In genomic region chr15:99719096-99719541, GRCh38 we compare ENCODE assay signal across 1 cellular context.
TF ChIP-seq lines count a peak whose summit lies in the region.

No MANE protein-coding gene starts in this region.

TF ChIP-seq in IMR-90, 13 proteins besides CTCF, POLR2A, EP300 and RAD21:
- TF ChIP-seq, protein P1, sequence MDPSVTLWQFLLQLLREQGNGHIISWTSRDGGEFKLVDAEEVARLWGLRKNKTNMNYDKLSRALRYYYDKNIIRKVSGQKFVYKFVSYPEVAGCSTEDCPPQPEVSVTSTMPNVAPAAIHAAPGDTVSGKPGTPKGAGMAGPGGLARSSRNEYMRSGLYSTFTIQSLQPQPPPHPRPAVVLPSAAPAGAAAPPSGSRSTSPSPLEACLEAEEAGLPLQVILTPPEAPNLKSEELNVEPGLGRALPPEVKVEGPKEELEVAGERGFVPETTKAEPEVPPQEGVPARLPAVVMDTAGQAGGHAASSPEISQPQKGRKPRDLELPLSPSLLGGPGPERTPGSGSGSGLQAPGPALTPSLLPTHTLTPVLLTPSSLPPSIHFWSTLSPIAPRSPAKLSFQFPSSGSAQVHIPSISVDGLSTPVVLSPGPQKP (IDR thresholded peaks at IDR 0.05; ENCODE audit: borderline replicate concordance, low read depth, low read length) = no peak
- TF ChIP-seq CHD1 (IDR thresholded peaks at IDR 0.05; ENCODE audit: low read depth, low read length) (no peak), FOS (IDR thresholded peaks at IDR 0.05; ENCODE audit: low read depth, low read length) (no peak), BHLHE40 (IDR thresholded peaks at IDR 0.05; ENCODE audit: low read depth, low read length) (no peak), MXI1 (IDR thresholded peaks at IDR 0.05; ENCODE audit: borderline replicate concordance, low read depth, low read length) (no peak), RCOR1 (IDR thresholded peaks at IDR 0.05; ENCODE audit: insufficient replicate concordance, low read length) (no peak), RFX5 (IDR thresholded peaks at IDR 0.05; ENCODE audit: low read depth, low read length) (no peak), USF2 (IDR thresholded peaks at IDR 0.05; ENCODE audit: low read depth, low read length) (no peak), SMC3 (IDR thresholded peaks at IDR 0.05; ENCODE audit: low read depth, low read length) (no peak), NFE2L2 (IDR thresholded peaks at IDR 0.05; ENCODE audit: low read depth, low read length) (no peak), MAFK (IDR thresholded peaks at IDR 0.05; ENCODE audit: low read depth, low read length) (no peak), CEBPB (IDR thresholded peaks at IDR 0.05; ENCODE audit: low read depth, low read length) (no peak)
TF ChIP-seq in IMR-90: peak in this region for 0.
